In genomic region chr13:50370303-50370950, GRCh38 we compare ENCODE assay signal across 11 cellular contexts.
DNase-seq lines count a peak whose midpoint lies in the region; ATAC-seq lines count a peak whose summit lies in the region.
"Had no signal": no experiment of that assay in that cellular context is flagged by ENCODE, and none has a peak within 500 bp of the region (broad histone marks: within the 10 kb centered on the region; RNA-seq: fewer than 3 reads in every experiment).

No MANE protein-coding gene starts in this region.

- ATAC-seq in GM19351 (IDR thresholded peaks at IDR 0.05; ENCODE audit: unreplicated experiment) = peak; percentile 64
- peak; percentile 55 for ATAC-seq in HG02973 (IDR thresholded peaks at IDR 0.05; ENCODE audit: unreplicated experiment)
- ATAC-seq: activated naive CD8-positive, alpha-beta T cell treated with anti-CD3 and anti-CD28 coated beads, Interleukin-2, amount 50 U/mL, for 24 hours had no signal

- DNase-seq in NAMALWA (ENCODE audit: low spot score) = peak; percentile 55
- peak; percentile 36 for DNase-seq in pons (ENCODE audit: low spot score)
- no peak for DNase-seq in MG63
- DNase-seq in ecto neural progenitor cell (ENCODE audit: low spot score) = no peak
- DNase-seq in ureter (ENCODE audit: low spot score) = no peak
- DNase-seq in DMS79 (lab: John Stamatoyannopoulos, UW) = no peak
- DNase-seq: activated naive CD8-positive, alpha-beta T cell treated with anti-CD3 and anti-CD28 coated beads, Interleukin-2, amount 50 U/mL, for 24 hours; esophagus squamous epithelium had no signal

- H3K27me3 ChIP-seq in MG63 = no peaks in the 10 kb centered on the region

- H3K4me3 ChIP-seq in MG63 = no peak overlapping the region
- H3K4me3 ChIP-seq: esophagus squamous epithelium, lung had no signal

- no peaks in the 10 kb centered on the region for H3K36me3 ChIP-seq in MG63
- H3K36me3 ChIP-seq: esophagus squamous epithelium had no signal

- no peaks in the 10 kb centered on the region for H3K9me3 ChIP-seq in MG63
- H3K9me3 ChIP-seq: esophagus squamous epithelium had no signal

Comparison
In these comparisons a context has a peak if more than half of its experiments do, and no peak if none do; other contexts are left out.
1. DNase-seq: peak in NAMALWA (single experiment) and pons (single experiment); none in MG63 (single experiment), ecto neural progenitor cell (single experiment), ureter (single experiment) and DMS79 (single experiment).